ENCODE assay signal across 8 cellular contexts in the genomic region with DNA sequence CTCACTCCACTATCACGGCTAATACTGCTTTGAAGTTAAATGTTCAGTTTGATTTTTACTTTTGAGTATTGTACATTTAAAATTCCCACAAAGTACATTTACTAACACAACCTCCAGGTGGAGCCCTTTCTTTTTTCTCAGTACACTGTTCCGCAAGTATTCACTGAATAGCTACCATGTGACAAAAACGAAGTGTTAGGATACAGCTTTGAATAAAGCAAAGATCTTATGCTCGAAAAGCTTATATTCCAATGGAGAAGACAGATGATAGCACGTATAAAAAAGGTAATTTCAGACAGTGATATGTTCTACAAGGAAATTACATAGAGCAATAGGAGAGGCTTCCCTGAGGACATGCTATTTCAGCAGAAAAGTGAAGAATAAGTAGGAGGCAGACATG.
DNase-seq lines count a peak whose midpoint lies in the region; TF ChIP-seq lines count a peak whose summit lies in the region.

No MANE protein-coding gene starts in this region.

- no peak overlapping the region for H3K4me3 Mint-ChIP-seq in osteocyte (ENCODE audit: unreplicated experiment)

- peak; percentile 75 for TF ChIP-seq CTCF in osteocyte (IDR thresholded peaks at IDR 0.05)

- H3K9me3 Mint-ChIP-seq in osteocyte (ENCODE audit: unreplicated experiment), result no peaks in the 10 kb centered on the region

- no peak overlapping the region for H3K27ac Mint-ChIP-seq in osteocyte (ENCODE audit: unreplicated experiment)

- peaks cover 4% of the 10 kb centered on the region for H3K4me1 Mint-ChIP-seq in osteocyte (ENCODE audit: unreplicated experiment)

- DNase-seq in ELR (ENCODE audit: low read depth), result peak; percentile 66
- DNase-seq in H4 (ENCODE audit: low spot score), result peak; percentile 40
- DNase-seq in NCI-H1105 treated with DMSO at 0.1 percent for 48 hours (lab: John Stamatoyannopoulos, UW), result peak; percentile 27
- DNase-seq in SW480 (ENCODE audit: low spot score), result peak; percentile 56
- peak; percentile 37 for DNase-seq in fibroblast of the conjunctiva (ENCODE audit: low read depth)
- no peak for DNase-seq in osteocyte (ENCODE audit: extremely low spot score, unreplicated experiment)
- DNase-seq in hepatic stellate cell (ENCODE audit: low spot score), result no peak
- DNase-seq in T1000 (lab: John Stamatoyannopoulos, UW), result no peak

- H3K36me3 Mint-ChIP-seq in osteocyte (ENCODE audit: unreplicated experiment), result no peaks in the 10 kb centered on the region

- H3K27me3 Mint-ChIP-seq in osteocyte (ENCODE audit: unreplicated experiment), result peaks cover 15% of the 10 kb centered on the region

Comparison
In these comparisons a context has a peak if more than half of its experiments do, and no peak if none do; other contexts are left out.
1. DNase-seq: peak in ELR (single experiment), H4 (single experiment), NCI-H1105 treated with DMSO at 0.1 percent for 48 hours (single experiment), SW480 (single experiment) and fibroblast of the conjunctiva (single experiment); none in osteocyte (single experiment), hepatic stellate cell (single experiment) and T1000 (single experiment).